Comparison of ENCODE assay signal across 9 cellular contexts in the genomic region with DNA sequence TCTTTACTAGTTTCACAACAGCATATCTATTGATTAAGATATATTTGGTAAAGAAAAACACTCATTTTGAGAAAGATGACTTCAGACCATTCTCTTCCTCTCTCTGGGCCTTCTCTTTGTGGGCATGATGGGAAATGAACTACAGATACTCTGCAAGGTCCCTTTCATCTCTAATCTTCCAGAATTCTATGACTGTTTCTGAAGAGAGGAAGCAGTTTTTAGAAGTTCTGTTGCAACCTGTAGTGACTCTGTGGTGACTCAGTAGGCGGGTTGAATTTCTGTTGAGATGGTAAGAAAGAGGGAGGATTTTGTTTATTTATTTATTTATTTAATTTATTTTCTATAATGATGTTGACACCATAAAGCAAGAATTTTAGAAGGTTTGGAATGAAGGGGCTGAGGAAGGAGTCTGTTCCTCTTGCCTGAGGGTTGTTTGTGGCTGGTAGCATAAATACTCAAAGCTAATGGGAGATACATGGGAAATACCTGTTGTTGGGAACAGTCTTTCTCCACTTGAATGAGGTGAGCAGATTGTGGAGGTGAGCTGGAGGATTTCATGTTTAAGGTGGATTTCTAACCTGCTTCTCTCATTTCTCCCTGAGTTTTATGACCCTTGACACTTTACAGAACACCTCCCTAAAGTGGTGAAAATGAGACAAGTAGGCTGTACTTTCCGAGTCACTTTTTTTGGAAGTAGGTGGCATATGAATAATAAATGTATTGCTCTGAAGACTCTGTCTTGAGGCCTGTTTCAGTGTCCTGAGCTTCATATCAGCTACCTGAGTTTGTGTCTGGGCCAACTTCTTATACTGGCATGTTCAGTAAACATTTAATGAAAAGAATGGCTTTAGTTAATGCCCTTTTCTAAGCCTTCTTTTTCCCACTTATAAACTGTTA. TPM values are rescaled to one million over a fixed set of nuclear protein-coding genes. Genes with fewer than 3 reads are reported as not detected.
A peak's percentile ranks its signal among the peaks of the same experiment; 100 is the strongest.
DNase-seq lines count a peak whose midpoint lies in the region; ATAC-seq and TF ChIP-seq lines count a peak whose summit lies in the region.
"Had no signal": no experiment of that assay in that cellular context is flagged by ENCODE, and none has a peak within 500 bp of the region (broad histone marks: within the 10 kb centered on the region; RNA-seq: fewer than 3 reads in every experiment).

No MANE protein-coding gene starts in this region.

- H3K4me3 ChIP-seq in BJ (ENCODE audit: low read depth, low read length) (no peak overlapping the region), sigmoid colon (no peak overlapping the region)
- H3K4me3 ChIP-seq in effector memory CD4-positive, alpha-beta T cell (ENCODE audit: insufficient read depth, low read depth, low read length, poor library complexity, severe bottlenecking): no peak overlapping the region

- peaks cover 3% of the 10 kb centered on the region for H3K36me3 Mint-ChIP-seq in activated CD4-positive, alpha-beta memory T cell treated with anti-CD3 and anti-CD28 coated beads for 36 hours

- no peaks in the 10 kb centered on the region for H3K36me3 ChIP-seq in BJ (ENCODE audit: control insufficient read depth, insufficient read depth, low read length)
- H3K36me3 ChIP-seq in effector memory CD4-positive, alpha-beta T cell (ENCODE audit: control insufficient read depth, insufficient read depth, low read length): no peaks in the 10 kb centered on the region
- peaks cover 0 to under 1% (median 0%) of the 10 kb centered on the region in 4 donors for H3K36me3 ChIP-seq in sigmoid colon

- no peak for ATAC-seq in HG03469 (IDR thresholded peaks at IDR 0.05; ENCODE audit: unreplicated experiment)

- intact Hi-C loops in activated CD4-positive, alpha-beta memory T cell treated with anti-CD3 and anti-CD28 coated beads for 36 hours (cut with micrococcal nuclease): loop anchor here (1.0 to 5.0 kb wide), 5 partner anchors 8 to 201 kb away; a partner anchor contains a TSS
- intact Hi-C loops in sigmoid colon (cut with DNase I): no loop called here

- CTCF ChIA-PET in BJ (lab: Yijun Ruan, JAX): interaction anchor here (1.9 kb wide), 1 partner anchor 17 kb away, joined by 6 read pairs; no protein-coding TSS in a partner anchor
- CTCF ChIA-PET in activated CD4-positive, alpha-beta memory T cell treated with anti-CD3 and anti-CD28 coated beads for 36 hours (lab: Charles Lee): interaction anchor here (1.1 to 3.1 kb wide), 2 partner anchors 16 to 65 kb away, joined by 3 to 23 read pairs; a partner anchor contains a TSS

- no peak for TF ChIP-seq EP300 in sigmoid colon (IDR thresholded peaks at IDR 0.05)

- H3K9me3 Mint-ChIP-seq in activated CD4-positive, alpha-beta memory T cell treated with anti-CD3 and anti-CD28 coated beads for 36 hours: no peaks in the 10 kb centered on the region

- peak; percentile 51 for DNase-seq in BJ (ENCODE audit: low read depth)
- DNase-seq in KBM-7: peak; percentile 24
- peak; percentile 60 for DNase-seq in activated CD4-positive, alpha-beta memory T cell treated with anti-CD3 and anti-CD28 coated beads for 36 hours
- DNase-seq in iris pigment epithelial cell (ENCODE audit: low read depth): peak; percentile 87
- no peak for DNase-seq in effector memory CD4-positive, alpha-beta T cell
- DNase-seq in activated CD4-positive, CD25-positive, alpha-beta regulatory T cell treated with anti-CD3 and anti-CD28 coated beads, Interleukin-2, amount 50 U/mL, for 72 hours: no peak
- DNase-seq in sigmoid colon: no peak
- DNase-seq: NCI-H187 had no signal

- no peaks in the 10 kb centered on the region for H3K27me3 Mint-ChIP-seq in activated CD4-positive, alpha-beta memory T cell treated with anti-CD3 and anti-CD28 coated beads for 36 hours

- H3K4me1 Mint-ChIP-seq in activated CD4-positive, alpha-beta memory T cell treated with anti-CD3 and anti-CD28 coated beads for 36 hours (ENCODE audit: low read depth): peaks cover 40% of the 10 kb centered on the region

- no peaks in the 10 kb centered on the region for H3K9me3 ChIP-seq in effector memory CD4-positive, alpha-beta T cell (ENCODE audit: control insufficient read depth, low read length)
- no peaks in the 10 kb centered on the region for H3K9me3 ChIP-seq in sigmoid colon

- in situ Hi-C loops in KBM-7 (cut with MboI; ENCODE audit: low pct_unique_long_range_greater_than_20kb, low sequenced_read_pairs): no loop called here

- no peaks in the 10 kb centered on the region for H3K4me1 ChIP-seq in effector memory CD4-positive, alpha-beta T cell (ENCODE audit: control insufficient read depth, insufficient read depth, low read length, poor library complexity, severe bottlenecking)
- H3K4me1 ChIP-seq in sigmoid colon: peaks cover 0 to 12% (median 9%) of the 10 kb centered on the region in 4 donors

- TF ChIP-seq CTCF in BJ (IDR thresholded peaks at IDR 0.05; ENCODE audit: insufficient read depth, low read depth, low read length) (no peak), sigmoid colon (IDR thresholded peaks at IDR 0.05) (no peak)

- H3K27me3 ChIP-seq in BJ (ENCODE audit: control insufficient read depth, insufficient read depth, low read length) (no peaks in the 10 kb centered on the region), sigmoid colon (no peaks in the 10 kb centered on the region)
- H3K27me3 ChIP-seq in effector memory CD4-positive, alpha-beta T cell (replicated peaks; ENCODE audit: control insufficient read depth, insufficient read depth, low read length, poor library complexity, severe bottlenecking): no peaks in the 10 kb centered on the region

- H3K27ac Mint-ChIP-seq in activated CD4-positive, alpha-beta memory T cell treated with anti-CD3 and anti-CD28 coated beads for 36 hours: peak overlapping the region; percentile 80

- 60 to 66% methylated on average over 2 of the region's 2 CpGs for WGBS in sigmoid colon, 2 donors

- POLR2A ChIA-PET in BJ (lab: Charles Lee): interaction anchor here (0.5 kb wide), 1 partner anchor 11 kb away, joined by 8 read pairs; no protein-coding TSS in a partner anchor
- POLR2A ChIA-PET in activated CD4-positive, alpha-beta memory T cell treated with anti-CD3 and anti-CD28 coated beads for 36 hours (lab: Charles Lee): interaction anchor here (0.6 to 1.9 kb wide), 3 partner anchors 28 to 65 kb away, joined by 3 to 6 read pairs (median 4); a partner anchor contains a TSS

- no peak for TF ChIP-seq POLR2A in sigmoid colon (IDR thresholded peaks at IDR 0.05)

- H3K27ac ChIP-seq in effector memory CD4-positive, alpha-beta T cell (ENCODE audit: insufficient read depth, low read length, poor library complexity, severe bottlenecking): no peak overlapping the region
- no peak overlapping the region for H3K27ac ChIP-seq in sigmoid colon

- H3K4me3 Mint-ChIP-seq in activated CD4-positive, alpha-beta memory T cell treated with anti-CD3 and anti-CD28 coated beads for 36 hours: peak overlapping the region; percentile 10

RNA-seq across cellular contexts. Expression of a gene that starts 15.0 kb away (rescaled TPM):
- polyA plus RNA-seq in BJ (2011; rRNA removed): 29.3 and 32.1 TPM in 2 replicates
- polyA minus RNA-seq in BJ (2011; rRNA and poly(A)+ RNA removed): 34.6 and 67.9 TPM in 2 replicates
- total RNA-seq in activated CD4-positive, alpha-beta memory T cell treated with anti-CD3 and anti-CD28 coated beads for 36 hours: 10 to 100 TPM; 45.6 to 47.7 TPM
- 10 to 100 TPM; 29.7 to 70.1 (median 34.8) TPM for total RNA-seq in sigmoid colon
- 100 to 1,000 TPM; 170 to 232 (median 179) TPM for polyA plus RNA-seq in sigmoid colon

RNA-seq across cellular contexts. Expression of a gene that starts 18.8 kb away (rescaled TPM):
- polyA plus RNA-seq in BJ (2011; rRNA removed): 16.4 and 28.6 TPM in 2 replicates
- polyA minus RNA-seq in BJ (2011; rRNA and poly(A)+ RNA removed): 10.5 and 15.9 TPM in 2 replicates
- 10 to 100 TPM; 12.3 to 14.2 TPM for total RNA-seq in activated CD4-positive, alpha-beta memory T cell treated with anti-CD3 and anti-CD28 coated beads for 36 hours
- total RNA-seq in sigmoid colon: 10 to 100 TPM in 3 of 4 donors, 1 to 10 TPM in 1; 9.6 to 23.8 (median 15.3) TPM
- 10 to 100 TPM in 1 of 3 donors, 1 to 10 TPM in 2; 1.8 to 12.4 (median 3.0) TPM for polyA plus RNA-seq in sigmoid colon

Comparison
In these comparisons a context has a peak if more than half of its experiments do, and no peak if none do; other contexts are left out.
1. DNase-seq: peak in BJ (single experiment), KBM-7 (single experiment), activated CD4-positive, alpha-beta memory T cell treated with anti-CD3 and anti-CD28 coated beads for 36 hours (single experiment) and iris pigment epithelial cell (single experiment); none in effector memory CD4-positive, alpha-beta T cell (0 of 3), activated CD4-positive, CD25-positive, alpha-beta regulatory T cell treated with anti-CD3 and anti-CD28 coated beads, Interleukin-2, amount 50 U/mL, for 72 hours (single experiment) and sigmoid colon (single experiment).